In the genomic region with DNA sequence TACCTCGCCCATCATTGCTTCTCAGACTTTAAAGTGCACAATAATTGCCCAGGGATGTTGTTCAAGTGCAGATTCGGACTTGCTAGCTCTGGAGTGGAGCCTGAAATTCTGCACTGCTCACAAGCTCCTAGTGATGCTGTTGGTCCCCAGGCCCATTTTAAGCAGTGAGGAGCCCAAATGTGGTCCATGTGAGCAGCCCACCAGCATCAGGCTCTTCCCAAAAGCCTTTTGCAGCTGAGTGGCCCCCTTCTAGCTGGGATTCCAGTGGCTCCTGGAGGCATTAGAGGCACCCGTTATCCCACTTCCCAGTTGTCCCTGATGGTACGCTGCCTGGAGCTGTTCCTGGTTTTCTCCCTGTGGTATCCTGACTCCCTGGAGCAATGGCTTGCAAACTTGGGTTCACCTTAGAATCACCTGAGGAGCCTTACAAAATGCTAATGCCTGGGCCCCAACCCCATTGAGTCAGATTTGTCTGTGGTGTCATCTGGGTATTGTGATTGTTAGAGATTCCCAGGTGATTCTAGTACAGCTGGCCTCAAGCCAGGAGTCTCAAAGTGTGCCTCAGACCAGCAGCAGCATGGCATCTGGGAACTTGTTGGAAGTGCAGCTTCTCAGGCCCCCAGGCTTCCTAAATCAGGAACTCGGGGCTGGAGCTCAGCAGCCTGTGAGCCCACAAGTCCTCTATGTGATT, we compare ENCODE assay signal across 17 cellular contexts.
DNase-seq lines count a peak whose midpoint lies in the region; ATAC-seq lines count a peak whose summit lies in the region.
"Had no signal": no experiment of that assay in that cellular context is flagged by ENCODE, and none has a peak within 500 bp of the region (broad histone marks: within the 10 kb centered on the region; RNA-seq: fewer than 3 reads in every experiment).

No MANE protein-coding gene starts in this region.

- peaks cover 3% of the 10 kb centered on the region for H3K9me3 Mint-ChIP-seq in stimulated activated memory B cell treated with anti-CD40 and anti-IgM and Interleukin-4, amounts not matched to agents 10 μg/mL and 1 μg/mL and 100 μg/mL, for 72 hours
- H3K9me3 Mint-ChIP-seq in activated naive CD8-positive, alpha-beta T cell treated with anti-CD3 and anti-CD28 coated beads for 36 hours = peaks cover 3% of the 10 kb centered on the region

- peaks cover 21% of the 10 kb centered on the region for H3K27me3 Mint-ChIP-seq in stimulated activated memory B cell treated with anti-CD40 and anti-IgM and Interleukin-4, amounts not matched to agents 10 μg/mL and 1 μg/mL and 100 μg/mL, for 72 hours
- H3K27me3 Mint-ChIP-seq in activated naive CD8-positive, alpha-beta T cell treated with anti-CD3 and anti-CD28 coated beads for 36 hours = peaks cover 5% of the 10 kb centered on the region
- H3K27me3 Mint-ChIP-seq: CD4-positive, CD25-positive, alpha-beta regulatory T cell had no signal

- ATAC-seq in GM18868 (IDR thresholded peaks at IDR 0.05; ENCODE audit: unreplicated experiment) = peak; percentile 19
- peak; percentile 18 for ATAC-seq in GM21619 (IDR thresholded peaks at IDR 0.05; ENCODE audit: unreplicated experiment)
- ATAC-seq in HG03378 (IDR thresholded peaks at IDR 0.05; ENCODE audit: unreplicated experiment) = peak; percentile 3
- ATAC-seq in stimulated activated memory B cell treated with anti-CD40 and anti-IgM and Interleukin-4, amounts not matched to agents 10 μg/mL and 1 μg/mL and 100 μg/mL, for 72 hours = no peak

- peaks cover 9% of the 10 kb centered on the region for H3K4me1 Mint-ChIP-seq in stimulated activated memory B cell treated with anti-CD40 and anti-IgM and Interleukin-4, amounts not matched to agents 10 μg/mL and 1 μg/mL and 100 μg/mL, for 72 hours
- H3K4me1 Mint-ChIP-seq in activated naive CD8-positive, alpha-beta T cell treated with anti-CD3 and anti-CD28 coated beads for 36 hours = no peaks in the 10 kb centered on the region
- H3K4me1 Mint-ChIP-seq: activated naive CD4-positive, alpha-beta T cell treated with anti-CD3 and anti-CD28 coated beads, Interleukin-2, amount 50 U/mL, for 24 hours; CD4-positive, CD25-positive, alpha-beta regulatory T cell had no signal

- no peak for DNase-seq in T-helper 9 cell
- DNase-seq in iPS-NIHi7 (ENCODE audit: extremely low spot score) = no peak
- no peak for DNase-seq in activated naive CD8-positive, alpha-beta T cell treated with anti-CD3 and anti-CD28 coated beads for 36 hours
- DNase-seq: activated CD4-positive, alpha-beta T cell treated with anti-CD3 and anti-CD28 coated beads for 4 hours; activated T-cell treated with anti-CD3 and anti-CD28 coated beads for 4 hours; brain microvascular endothelial cell; CD4-positive, CD25-positive, alpha-beta regulatory T cell; kidney; NCI-H2029; posterior cingulate gyrus; SHP77 treated with DMSO at 0.1 percent for 48 hours; stimulated activated naive CD4-positive, alpha-beta T cell treated with Interleukin-2 at 50 U/mL for 16 hours had no signal

- H3K4me3 Mint-ChIP-seq in stimulated activated memory B cell treated with anti-CD40 and anti-IgM and Interleukin-4, amounts not matched to agents 10 μg/mL and 1 μg/mL and 100 μg/mL, for 72 hours = no peak overlapping the region
- H3K4me3 Mint-ChIP-seq in activated naive CD8-positive, alpha-beta T cell treated with anti-CD3 and anti-CD28 coated beads for 36 hours = no peak overlapping the region
- H3K4me3 Mint-ChIP-seq: activated naive CD4-positive, alpha-beta T cell treated with anti-CD3 and anti-CD28 coated beads, Interleukin-2, amount 50 U/mL, for 24 hours; CD4-positive, CD25-positive, alpha-beta regulatory T cell had no signal

- H3K36me3 Mint-ChIP-seq in stimulated activated memory B cell treated with anti-CD40 and anti-IgM and Interleukin-4, amounts not matched to agents 10 μg/mL and 1 μg/mL and 100 μg/mL, for 72 hours = no peaks in the 10 kb centered on the region
- no peaks in the 10 kb centered on the region for H3K36me3 Mint-ChIP-seq in activated naive CD8-positive, alpha-beta T cell treated with anti-CD3 and anti-CD28 coated beads for 36 hours
- H3K36me3 Mint-ChIP-seq: activated naive CD4-positive, alpha-beta T cell treated with anti-CD3 and anti-CD28 coated beads, Interleukin-2, amount 50 U/mL, for 24 hours; CD4-positive, CD25-positive, alpha-beta regulatory T cell had no signal

- H3K27ac Mint-ChIP-seq in stimulated activated memory B cell treated with anti-CD40 and anti-IgM and Interleukin-4, amounts not matched to agents 10 μg/mL and 1 μg/mL and 100 μg/mL, for 72 hours = peak overlapping the region; percentile 17
- no peak overlapping the region for H3K27ac Mint-ChIP-seq in activated naive CD8-positive, alpha-beta T cell treated with anti-CD3 and anti-CD28 coated beads for 36 hours
- H3K27ac Mint-ChIP-seq: activated naive CD4-positive, alpha-beta T cell treated with anti-CD3 and anti-CD28 coated beads, Interleukin-2, amount 50 U/mL, for 24 hours; CD4-positive, CD25-positive, alpha-beta regulatory T cell had no signal
